Comparison of ENCODE assay signal across 33 cellular contexts in genomic region chr9:136152931-136153330, GRCh38. TPM values are rescaled to one million over a fixed set of nuclear protein-coding genes. Genes with fewer than 3 reads are reported as not detected.
"Had no signal": no experiment of that assay in that cellular context is flagged by ENCODE, and none has a peak within 500 bp of the region (broad histone marks: within the 10 kb centered on the region; RNA-seq: fewer than 3 reads in every experiment).

No MANE protein-coding gene starts in this region.

- H3K4me3 Mint-ChIP-seq: activated CD4-positive, alpha-beta T cell treated with anti-CD3 and anti-CD28 coated beads, Interleukin-2, amount 10 ng/mL, durations not matched to agents 24 days and 14 days; activated CD8-positive, alpha-beta T cell treated with anti-CD3 and anti-CD28 coated beads for 36 hours; activated naive CD4-positive, alpha-beta T cell treated with anti-CD3 and anti-CD28 coated beads, Interleukin-2, amount 50 U/mL, for 24 hours; activated T-cell treated with anti-CD3 and anti-CD28 coated beads, Interleukin-2, amount 50 U/mL, for 72 hours; activated T-helper 17 cell treated with anti-CD3 and anti-CD28 coated beads, Interleukin-2, amount 50 U/mL, for 72 hours; brain had no signal

- H3K9me3 ChIP-seq: adrenal gland had no signal

- DNase-seq: activated CD4-positive, alpha-beta T cell treated with anti-CD3 and anti-CD28 coated beads, Interleukin-2, amount 10 ng/mL, durations not matched to agents 24 days and 14 days; activated CD4-positive, alpha-beta T cell treated with anti-CD3 and anti-CD28 coated beads, Interleukin-2, amount 50 U/mL, for 4 hours; activated CD8-positive, alpha-beta T cell treated with anti-CD3 and anti-CD28 coated beads for 36 hours; activated effector memory CD4-positive, alpha-beta T cell treated with anti-CD3 and anti-CD28 coated beads, Interleukin-2, amount 50 U/mL, for 16 hours; activated naive CD4-positive, alpha-beta T cell; activated T-cell treated with anti-CD3 and anti-CD28 coated beads, Interleukin-2, amount 50 U/mL, for 1 hour; activated T-cell treated with anti-CD3 and anti-CD28 coated beads, Interleukin-2, amount 50 U/mL, for 72 hours; adrenal gland; anterior cingulate cortex; caudate nucleus; MM.1S; MV-4-11; NCI-H1092; NCI-H1436 treated with DMSO at 0.1 percent for 48 hours; NCI-H1694 treated with DMSO at 0.1 percent for 48 hours; NCI-H2029; NCI-H345; NCI-H524 treated with DMSO at 0.1 percent for 48 hours; OCI-M1; SW 1271; T-helper 1 cell; T-helper 2 cell; T-helper 9 cell had no signal

- H3K4me1 Mint-ChIP-seq: activated CD4-positive, alpha-beta T cell treated with anti-CD3 and anti-CD28 coated beads, Interleukin-2, amount 10 ng/mL, durations not matched to agents 24 days and 14 days; activated naive CD4-positive, alpha-beta T cell treated with anti-CD3 and anti-CD28 coated beads, Interleukin-2, amount 50 U/mL, for 24 hours; activated T-helper 17 cell treated with anti-CD3 and anti-CD28 coated beads, Interleukin-2, amount 50 U/mL, for 72 hours had no signal

- H3K4me3 ChIP-seq: adrenal gland had no signal

- H3K27ac ChIP-seq: adrenal gland, KMS-11, VCaP had no signal

- ATAC-seq: activated T-cell treated with anti-CD3 and anti-CD28 coated beads, Interleukin-2, amount 50 U/mL, for 72 hours; activated T-helper 17 cell treated with anti-CD3 and anti-CD28 coated beads, Interleukin-2, amount 50 U/mL, for 72 hours had no signal

- H3K9me3 Mint-ChIP-seq: activated CD4-positive, alpha-beta T cell treated with anti-CD3 and anti-CD28 coated beads, Interleukin-2, amount 10 ng/mL, durations not matched to agents 24 days and 14 days; activated CD8-positive, alpha-beta T cell treated with anti-CD3 and anti-CD28 coated beads for 36 hours; activated naive CD4-positive, alpha-beta T cell treated with anti-CD3 and anti-CD28 coated beads, Interleukin-2, amount 50 U/mL, for 24 hours; activated T-cell treated with anti-CD3 and anti-CD28 coated beads, Interleukin-2, amount 50 U/mL, for 72 hours; activated T-helper 17 cell treated with anti-CD3 and anti-CD28 coated beads, Interleukin-2, amount 50 U/mL, for 72 hours had no signal

- H3K36me3 Mint-ChIP-seq: activated naive CD4-positive, alpha-beta T cell treated with anti-CD3 and anti-CD28 coated beads, Interleukin-2, amount 50 U/mL, for 24 hours; brain had no signal

- H3K36me3 ChIP-seq: adrenal gland had no signal

- H3K4me1 ChIP-seq: adrenal gland had no signal

- H3K27me3 Mint-ChIP-seq: activated CD4-positive, alpha-beta T cell treated with anti-CD3 and anti-CD28 coated beads, Interleukin-2, amount 10 ng/mL, durations not matched to agents 24 days and 14 days; activated CD8-positive, alpha-beta T cell treated with anti-CD3 and anti-CD28 coated beads for 36 hours; activated naive CD4-positive, alpha-beta T cell treated with anti-CD3 and anti-CD28 coated beads, Interleukin-2, amount 50 U/mL, for 24 hours had no signal

- H3K9ac ChIP-seq: KMS-11 had no signal

- H3K27ac Mint-ChIP-seq: activated CD4-positive, alpha-beta T cell treated with anti-CD3 and anti-CD28 coated beads, Interleukin-2, amount 10 ng/mL, durations not matched to agents 24 days and 14 days; activated CD8-positive, alpha-beta T cell treated with anti-CD3 and anti-CD28 coated beads for 36 hours; activated T-cell treated with anti-CD3 and anti-CD28 coated beads, Interleukin-2, amount 50 U/mL, for 72 hours; activated T-helper 17 cell treated with anti-CD3 and anti-CD28 coated beads, Interleukin-2, amount 50 U/mL, for 72 hours had no signal

RNA-seq across cellular contexts. Expression of gene LHX3, which starts 52.0 kb away (rescaled TPM):
- total RNA-seq: activated CD4-positive, alpha-beta T cell treated with anti-CD3 and anti-CD28 coated beads, Interleukin-2, amount 10 ng/mL, durations not matched to agents 24 days and 14 days; activated CD8-positive, alpha-beta memory T cell treated with anti-CD3 and anti-CD28 coated beads for 36 hours; activated CD8-positive, alpha-beta T cell treated with anti-CD3 and anti-CD28 coated beads for 36 hours; adrenal gland; bronchial epithelial cell; cerebellum; LHCN-M2; RPMI7951 had no signal
- polyA plus RNA-seq: adrenal gland had no signal
